ENCODE assay signal across 8 cellular contexts in genomic region chr4:147731611-147732515, GRCh38.
DNase-seq lines count a peak whose midpoint lies in the region; ATAC-seq, FAIRE-seq and TF ChIP-seq lines count a peak whose summit lies in the region.

Gene ARHGAP10 (plus strand): TSS chr4:147732088. CDS start chr4:147732302, 214 bp downstream.

- ATAC-seq in HG02973 (IDR thresholded peaks at IDR 0.05; ENCODE audit: unreplicated experiment): peak; percentile 52

- no peaks in the 10 kb centered on the region for H3K27me3 ChIP-seq in muscle layer of duodenum (ENCODE audit: low read depth, low read length)

- no peak for TF ChIP-seq CTCF in epithelial cell of esophagus (IDR thresholded peaks at IDR 0.05; ENCODE audit: insufficient read depth, low read depth, low read length, missing control alignments)

- peak; percentile 74 for FAIRE-seq in GM18507 (lab: Jason Lieb, UNC)

- DNase-seq in 8988T: peak; percentile 37
- DNase-seq in GM18507 (ENCODE audit: extremely low spot score, insufficient read length, low read depth): peak; percentile 35
- peak; percentile 37 for DNase-seq in NOMO-1 treated with DMSO at 0.1 percent for 48 hours (lab: John Stamatoyannopoulos, UW; ENCODE audit: unreplicated experiment)
- peak; percentile 64 for DNase-seq in activated T-cell treated with anti-CD3 and anti-CD28 coated beads for 4 hours
- peak; percentile 85 for DNase-seq in epithelial cell of esophagus (ENCODE audit: low read depth)
- DNase-seq in stimulated activated CD8-positive, alpha-beta memory T cell treated with anti-CD3 and anti-CD28 coated beads, Interleukin-7, amount 100 ng/mL, for 4 hours (ENCODE audit: low read depth in 2 of 2): peak; percentile 52 to 74

- H3K4me1 ChIP-seq in muscle layer of duodenum (ENCODE audit: control insufficient read depth in 1 of 2, insufficient read depth in 2 of 2, low read length in 2 of 2): peaks cover 0 to 13% of the 10 kb centered on the region in 2 donors

- H3K27ac ChIP-seq in muscle layer of duodenum (ENCODE audit: low read length): peak within 1 kb of the TSS; percentile 83

- H3K4me3 ChIP-seq in epithelial cell of esophagus (ENCODE audit: low read length) (peak within 1 kb of the TSS; percentile 81), muscle layer of duodenum (ENCODE audit: low read depth in 1 of 2, low read length in 2 of 2) (peak within 1 kb of the TSS; percentile 85 to 88)

- H3K36me3 ChIP-seq in muscle layer of duodenum (ENCODE audit: control insufficient read depth in 1 of 2, insufficient read depth in 2 of 2, low read length in 2 of 2): no peaks in the 10 kb centered on the region

- no peaks in the 10 kb centered on the region for H3K9me3 ChIP-seq in muscle layer of duodenum (ENCODE audit: control insufficient read depth in 1 of 2, low read length in 2 of 2)

Comparison
In these comparisons a context has a peak if more than half of its experiments do, and no peak if none do; other contexts are left out.
1. Peak in every context shown above with its lines: DNase-seq, ATAC-seq, H3K4me3 ChIP-seq and H3K27ac ChIP-seq.
2. DNase-seq: peak in every context shown above with its lines; median percentile 85 in epithelial cell of esophagus; 64 in activated T-cell treated with anti-CD3 and anti-CD28 coated beads for 4 hours; 63 in stimulated activated CD8-positive, alpha-beta memory T cell treated with anti-CD3 and anti-CD28 coated beads, Interleukin-7, amount 100 ng/mL, for 4 hours; 37 in 8988T; 37 in NOMO-1 treated with DMSO at 0.1 percent for 48 hours; 35 in GM18507.